Comparison of ENCODE assay signal across 9 cellular contexts in the genomic region with DNA sequence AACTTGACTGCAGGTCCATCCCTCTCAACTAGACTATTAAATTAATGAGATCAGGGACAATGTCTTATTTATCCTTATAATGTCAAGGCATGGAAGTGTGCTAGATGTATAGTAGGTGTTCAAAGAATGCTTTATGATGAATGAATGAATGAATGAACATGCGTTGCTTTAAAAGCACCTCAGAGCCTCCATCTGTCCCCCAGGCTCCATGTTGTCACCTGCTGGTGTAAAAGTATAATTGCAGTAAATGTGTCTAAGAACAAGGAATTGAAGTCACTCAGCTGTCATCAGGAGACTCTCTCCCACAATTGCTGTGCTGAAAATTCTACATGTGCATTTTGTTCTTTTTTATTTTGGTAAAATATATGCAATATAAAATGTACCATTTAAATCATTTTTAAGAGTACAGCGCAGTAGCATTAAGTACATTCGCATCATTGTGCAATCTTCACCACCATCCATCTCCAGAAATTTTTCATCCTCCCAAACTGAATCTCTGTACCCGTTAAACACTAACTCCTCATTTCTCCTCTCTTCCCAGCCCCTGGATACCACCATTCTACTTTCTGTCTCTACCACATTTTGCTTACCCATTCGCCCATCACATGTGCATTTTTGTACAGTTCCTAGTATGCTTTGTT. TPM values are rescaled to one million over a fixed set of nuclear protein-coding genes. Genes with fewer than 3 reads are reported as not detected.
DNase-seq lines count a peak whose midpoint lies in the region; ATAC-seq and TF ChIP-seq lines count a peak whose summit lies in the region.
"Had no signal": no experiment of that assay in that cellular context is flagged by ENCODE, and none has a peak within 500 bp of the region (broad histone marks: within the 10 kb centered on the region; RNA-seq: fewer than 3 reads in every experiment).

No MANE protein-coding gene starts in this region.

- H3K27me3 Mint-ChIP-seq in stimulated activated memory B cell treated with anti-CD40 and anti-IgM and Interleukin-4, amounts not matched to agents 10 μg/mL and 1 μg/mL and 100 μg/mL, for 72 hours = peaks cover 48% of the 10 kb centered on the region

- H3F3A ChIP-seq in OCI-LY1 (ENCODE audit: insufficient read depth, low read length) = no peaks in the 10 kb centered on the region

- H3K27ac ChIP-seq in cardiac muscle cell (no peak overlapping the region), OCI-LY1 (ENCODE audit: low read depth, low read length, poor library complexity, severe bottlenecking) (no peak overlapping the region), upper lobe of left lung (no peak overlapping the region)

- peaks cover 27% of the 10 kb centered on the region for H3K27me3 ChIP-seq in cardiac muscle cell
- no peaks in the 10 kb centered on the region for H3K27me3 ChIP-seq in OCI-LY1 (ENCODE audit: insufficient read depth, low read length)
- H3K27me3 ChIP-seq in upper lobe of left lung = no peaks in the 10 kb centered on the region

- no peak for TF ChIP-seq POLR2A in upper lobe of left lung (IDR thresholded peaks at IDR 0.05)

- no peak overlapping the region for H3K4me3 Mint-ChIP-seq in stimulated activated memory B cell treated with anti-CD40 and anti-IgM and Interleukin-4, amounts not matched to agents 10 μg/mL and 1 μg/mL and 100 μg/mL, for 72 hours
- H3K4me3 Mint-ChIP-seq: dendritic cell treated with granulocyte-macrophage colony-stimulating factor and Interleukin-4, amounts not matched to agents 40 ng/mL and 50 ng/mL, for 4 days had no signal

- no peak for DNase-seq in cardiac muscle cell (ENCODE audit: low read depth in 1 of 2, low spot score in 1 of 2)
- DNase-seq in cardiac septum (ENCODE audit: low spot score) = no peak
- DNase-seq in fibroblast of mammary gland (ENCODE audit: low read depth) = peak; percentile 6
- DNase-seq in upper lobe of left lung = no peak
- no peak for DNase-seq in superior temporal gyrus (ENCODE audit: extremely low spot score)

- H3K4me1 ChIP-seq in cardiac muscle cell (ENCODE audit: low read depth) (no peaks in the 10 kb centered on the region), OCI-LY1 (ENCODE audit: insufficient read depth, low read length, severe bottlenecking) (no peaks in the 10 kb centered on the region), upper lobe of left lung (no peaks in the 10 kb centered on the region)

- no peak overlapping the region for H3K4me2 ChIP-seq in OCI-LY1 (ENCODE audit: low read length)

- TF ChIP-seq CTCF in cardiac muscle cell (IDR thresholded peaks at IDR 0.05; ENCODE audit: low read depth, low read length) (peak; percentile 54), OCI-LY1 (IDR thresholded peaks at IDR 0.05; ENCODE audit: low read length) (peak; percentile 78), fibroblast of mammary gland (conservative IDR thresholded peaks at IDR 0.05; ENCODE audit: control insufficient read depth, insufficient read depth, low read depth, low read length) (peak; percentile 52), upper lobe of left lung (IDR thresholded peaks at IDR 0.05) (peak; percentile 22 to 48 (median 34))

- intact Hi-C loops in cardiac septum (cut with DNase I) = no loop called here

- no peak overlapping the region for H3K9ac ChIP-seq in OCI-LY1 (ENCODE audit: low read length)

- H4K20me1 ChIP-seq in OCI-LY1 (ENCODE audit: insufficient read depth, low read length) = no peaks in the 10 kb centered on the region

- H3K9me3 Mint-ChIP-seq in stimulated activated memory B cell treated with anti-CD40 and anti-IgM and Interleukin-4, amounts not matched to agents 10 μg/mL and 1 μg/mL and 100 μg/mL, for 72 hours = no peaks in the 10 kb centered on the region
- H3K9me3 Mint-ChIP-seq: dendritic cell treated with granulocyte-macrophage colony-stimulating factor and Interleukin-4, amounts not matched to agents 40 ng/mL and 50 ng/mL, for 4 days had no signal

- H2AFZ ChIP-seq in OCI-LY1 (ENCODE audit: low read length) = no peak overlapping the region

- H3K4me1 Mint-ChIP-seq in stimulated activated memory B cell treated with anti-CD40 and anti-IgM and Interleukin-4, amounts not matched to agents 10 μg/mL and 1 μg/mL and 100 μg/mL, for 72 hours = no peaks in the 10 kb centered on the region

- no peaks in the 10 kb centered on the region for H3K36me3 ChIP-seq in cardiac muscle cell
- no peaks in the 10 kb centered on the region for H3K36me3 ChIP-seq in OCI-LY1 (ENCODE audit: insufficient read depth, low read length)
- H3K36me3 ChIP-seq in upper lobe of left lung = no peaks in the 10 kb centered on the region

- WGBS in upper lobe of left lung, 2 donors = 71 to 73% methylated on average over 5 of the region's 5 CpGs

- no peaks in the 10 kb centered on the region for H3K79me2 ChIP-seq in OCI-LY1 (ENCODE audit: insufficient read depth, low read length)

- H3K27ac Mint-ChIP-seq in stimulated activated memory B cell treated with anti-CD40 and anti-IgM and Interleukin-4, amounts not matched to agents 10 μg/mL and 1 μg/mL and 100 μg/mL, for 72 hours = no peak overlapping the region
- H3K27ac Mint-ChIP-seq: dendritic cell treated with granulocyte-macrophage colony-stimulating factor and Interleukin-4, amounts not matched to agents 40 ng/mL and 50 ng/mL, for 4 days had no signal

- H3K9me2 ChIP-seq in OCI-LY1 (ENCODE audit: low read depth, low read length) = no peaks in the 10 kb centered on the region

- no peak overlapping the region for H3K4me3 ChIP-seq in cardiac muscle cell
- no peak overlapping the region for H3K4me3 ChIP-seq in OCI-LY1 (ENCODE audit: low read depth, low read length, poor library complexity, severe bottlenecking)
- H3K4me3 ChIP-seq in fibroblast of mammary gland (ENCODE audit: control insufficient read depth, low read depth, low read length) = no peak overlapping the region
- no peak overlapping the region for H3K4me3 ChIP-seq in upper lobe of left lung

- TF ChIP-seq EP300 in upper lobe of left lung (IDR thresholded peaks at IDR 0.05) = no peak

- no peaks in the 10 kb centered on the region for H3K36me3 Mint-ChIP-seq in stimulated activated memory B cell treated with anti-CD40 and anti-IgM and Interleukin-4, amounts not matched to agents 10 μg/mL and 1 μg/mL and 100 μg/mL, for 72 hours

- no peak for ATAC-seq in upper lobe of left lung (ENCODE audit: low FRiP score in 2 of 2)
- ATAC-seq in GM21390 (IDR thresholded peaks at IDR 0.05; ENCODE audit: unreplicated experiment) = no peak
- no peak for ATAC-seq in stimulated activated memory B cell treated with anti-CD40 and anti-IgM and Interleukin-4, amounts not matched to agents 10 μg/mL and 1 μg/mL and 100 μg/mL, for 72 hours

- no peaks in the 10 kb centered on the region for H3K9me3 ChIP-seq in cardiac muscle cell (ENCODE audit: low read depth)
- no peaks in the 10 kb centered on the region for H3K9me3 ChIP-seq in OCI-LY1 (ENCODE audit: low read length)
- no peaks in the 10 kb centered on the region for H3K9me3 ChIP-seq in upper lobe of left lung

RNA-seq across cellular contexts. Expression of gene GNAL, which starts 52.6 kb away (rescaled TPM):
- total RNA-seq in cardiac muscle cell (10.4 and 13.3 TPM in 2 replicates), cardiac septum (1.1 TPM), upper lobe of left lung (1 to 10 TPM in 5 of 6 donors, under 1 TPM in 1; 1.00 to 6.7 (median 3.5) TPM)
- 9.3 and 10.6 TPM in 2 replicates for polyA plus RNA-seq in cardiac muscle cell
